Comparison of ENCODE assay signal across 8 cellular contexts in the genomic region with DNA sequence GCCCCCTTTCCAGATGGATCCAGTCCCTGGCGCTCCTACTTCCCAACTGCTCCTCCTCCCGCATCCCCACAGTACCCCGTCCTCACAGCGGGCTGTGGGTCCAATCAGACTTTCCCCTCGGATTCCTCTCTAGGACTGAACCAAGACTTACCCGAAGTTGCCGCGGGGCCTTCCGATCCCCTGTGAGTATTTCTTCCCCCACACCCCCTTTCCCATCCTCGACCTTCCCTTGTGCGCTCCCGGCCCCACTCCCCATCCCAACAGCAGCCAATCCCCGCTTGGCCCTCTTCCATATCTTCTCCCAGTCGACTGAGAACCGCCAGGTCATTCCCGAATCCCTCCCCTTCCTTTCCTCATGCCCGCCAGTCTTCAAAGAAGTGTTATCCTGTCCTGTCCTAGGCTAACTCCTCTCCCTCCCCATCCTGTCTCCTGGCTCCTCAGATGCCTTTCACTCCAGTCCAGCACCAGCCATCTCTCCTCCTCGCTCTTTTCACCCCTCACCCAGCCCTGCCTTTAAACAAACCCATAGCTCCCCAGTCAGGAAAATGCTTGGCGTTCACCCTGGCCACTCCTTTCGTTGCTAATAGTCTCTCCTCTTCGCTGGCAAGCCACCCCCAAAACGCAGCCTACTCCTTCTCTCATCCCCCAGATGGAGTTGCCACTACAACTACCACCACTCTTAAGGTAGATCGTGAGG. TPM values are rescaled to one million over a fixed set of nuclear protein-coding genes. Genes with fewer than 3 reads are reported as not detected.
DNase-seq lines count a peak whose midpoint lies in the region; ATAC-seq, FAIRE-seq and TF ChIP-seq lines count a peak whose summit lies in the region.

No MANE protein-coding gene starts in this region.

- ATAC-seq in gastroesophageal sphincter (peak; percentile 34), pancreas (peak; percentile 2 to 17 (median 8)), HG03280 (IDR thresholded peaks at IDR 0.05; ENCODE audit: unreplicated experiment) (no peak), HG02623 (IDR thresholded peaks at IDR 0.05; ENCODE audit: unreplicated experiment) (no peak)

- peaks cover 12% of the 10 kb centered on the region for H3K36me3 Mint-ChIP-seq in activated CD4-positive, alpha-beta memory T cell treated with anti-CD3 and anti-CD28 coated beads, Interleukin-2, amount 10 ng/mL, durations not matched to agents 7 days and 5 days (ENCODE audit: low read depth)

- no peak for TF ChIP-seq CTCF in HFF-Myc (IDR thresholded peaks at IDR 0.05; ENCODE audit: low read depth, low read length, missing control alignments)
- TF ChIP-seq CTCF in gastroesophageal sphincter (IDR thresholded peaks at IDR 0.05): no peak
- TF ChIP-seq CTCF in pancreas (IDR thresholded peaks at IDR 0.05): no peak

- no peaks in the 10 kb centered on the region for H3K27me3 ChIP-seq in gastroesophageal sphincter
- no peaks in the 10 kb centered on the region for H3K27me3 ChIP-seq in pancreas

- no peak for TF ChIP-seq POLR2A in gastroesophageal sphincter (IDR thresholded peaks at IDR 0.05)

- peak; percentile 8 for DNase-seq in CD1c-positive myeloid dendritic cell (ENCODE audit: extremely low spot score)
- no peak for DNase-seq in HFF-Myc (ENCODE audit: extremely low read depth, low read depth)
- no peak for DNase-seq in activated CD4-positive, alpha-beta memory T cell treated with anti-CD3 and anti-CD28 coated beads, Interleukin-2, amount 10 ng/mL, durations not matched to agents 7 days and 5 days
- peak in 3 of 6 donors; percentile 35 to 41 (median 37) for DNase-seq in pancreas
- no peak for DNase-seq in NCI-H1694 treated with DMSO at 0.1 percent for 48 hours (lab: John Stamatoyannopoulos, UW)

- peaks cover 62% of the 10 kb centered on the region for H3K4me1 Mint-ChIP-seq in activated CD4-positive, alpha-beta memory T cell treated with anti-CD3 and anti-CD28 coated beads, Interleukin-2, amount 10 ng/mL, durations not matched to agents 7 days and 5 days

- no peak for TF ChIP-seq EP300 in gastroesophageal sphincter (IDR thresholded peaks at IDR 0.05)

- H3K4me3 Mint-ChIP-seq in activated CD4-positive, alpha-beta memory T cell treated with anti-CD3 and anti-CD28 coated beads, Interleukin-2, amount 10 ng/mL, durations not matched to agents 7 days and 5 days: peak overlapping the region; percentile 96

- H3K27ac ChIP-seq in gastroesophageal sphincter (peak overlapping the region; percentile 59 to 96 (median 89)), pancreas (peak overlapping the region in 3 of 4 donors; percentile 51 to 72 (median 57))

- H3K4me3 ChIP-seq in HFF-Myc (replicated peaks; ENCODE audit: low read depth, low read length) (peak overlapping the region; percentile 96), gastroesophageal sphincter (peak overlapping the region; percentile 51 to 95), pancreas (peak overlapping the region; percentile 55 to 91 (median 72))

- WGBS in gastroesophageal sphincter (ENCODE audit: low coverage in 1 of 2), 2 donors: 1 to 3% methylated on average over 18 to 22 of the region's 23 CpGs
- 8 to 10% methylated on average over 22 to 23 of the region's 23 CpGs for WGBS in pancreas, 2 donors

- intact Hi-C loops in pancreas (cut with DNase I): no loop called here

- H3K9me3 Mint-ChIP-seq in activated CD4-positive, alpha-beta memory T cell treated with anti-CD3 and anti-CD28 coated beads, Interleukin-2, amount 10 ng/mL, durations not matched to agents 7 days and 5 days: no peaks in the 10 kb centered on the region

- peaks cover 0 to 19% of the 10 kb centered on the region in 2 donors for H3K36me3 ChIP-seq in gastroesophageal sphincter
- H3K36me3 ChIP-seq in pancreas: peaks cover 0 to 12% (median 0%) of the 10 kb centered on the region in 3 donors

- H3K4me1 ChIP-seq in gastroesophageal sphincter (peaks cover 2 to 39% (median 19%) of the 10 kb centered on the region in 3 donors), pancreas (peaks cover 0 to 12% (median 5%) of the 10 kb centered on the region in 3 donors)

- H3K9me3 ChIP-seq in gastroesophageal sphincter (no peaks in the 10 kb centered on the region), pancreas (no peaks in the 10 kb centered on the region)

- no peak for FAIRE-seq in pancreas (lab: Jason Lieb, UNC)

- CTCF ChIA-PET in activated CD4-positive, alpha-beta memory T cell treated with anti-CD3 and anti-CD28 coated beads, Interleukin-2, amount 10 ng/mL, durations not matched to agents 7 days and 5 days (lab: Charles Lee): interaction anchor here (0.8 to 1.6 kb wide), 5 partner anchors 18 to 65 kb away, joined by 3 to 8 read pairs (median 6); no protein-coding TSS in a partner anchor

- POLR2A ChIA-PET in activated CD4-positive, alpha-beta memory T cell treated with anti-CD3 and anti-CD28 coated beads, Interleukin-2, amount 10 ng/mL, durations not matched to agents 7 days and 5 days (lab: Charles Lee): interaction anchor here (0.9 to 1.8 kb wide), 11 partner anchors 17 to 108 kb away, joined by 3 to 8 read pairs (median 4); a partner anchor contains a TSS

- peak overlapping the region; percentile 90 for H3K27ac Mint-ChIP-seq in activated CD4-positive, alpha-beta memory T cell treated with anti-CD3 and anti-CD28 coated beads, Interleukin-2, amount 10 ng/mL, durations not matched to agents 7 days and 5 days

- no peaks in the 10 kb centered on the region for H3K27me3 Mint-ChIP-seq in activated CD4-positive, alpha-beta memory T cell treated with anti-CD3 and anti-CD28 coated beads, Interleukin-2, amount 10 ng/mL, durations not matched to agents 7 days and 5 days

RNA-seq across cellular contexts. Expression of a gene that starts 0.6 kb away (rescaled TPM):
- total RNA-seq in activated CD4-positive, alpha-beta memory T cell treated with anti-CD3 and anti-CD28 coated beads, Interleukin-2, amount 10 ng/mL, durations not matched to agents 7 days and 5 days: 10 to 100 TPM; 11.0 to 11.4 TPM
- total RNA-seq in gastroesophageal sphincter (10 to 100 TPM; 18.2 to 27.5 (median 24.5) TPM), pancreas (1 to 10 TPM; 6.3 to 9.6 (median 6.8) TPM)
- 10 to 100 TPM; 10.5 to 20.2 TPM for polyA plus RNA-seq in pancreas

RNA-seq across cellular contexts. Expression of a gene that starts 0.9 kb away (rescaled TPM):
- 10 to 100 TPM; 48.0 to 52.8 TPM for total RNA-seq in activated CD4-positive, alpha-beta memory T cell treated with anti-CD3 and anti-CD28 coated beads, Interleukin-2, amount 10 ng/mL, durations not matched to agents 7 days and 5 days
- total RNA-seq in gastroesophageal sphincter (100 to 1,000 TPM in 1 of 4 donors, 10 to 100 TPM in 3; 71.1 to 130 (median 83.1) TPM), pancreas (10 to 100 TPM; 37.9 to 64.0 (median 55.0) TPM)
- 100 to 1,000 TPM in 1 of 2 donors, 10 to 100 TPM in 1; 97.0 to 105 TPM for polyA plus RNA-seq in pancreas

RNA-seq across cellular contexts. Expression of a gene that starts 45.5 kb away (rescaled TPM):
- 10 to 100 TPM; 16.9 to 18.9 TPM for total RNA-seq in activated CD4-positive, alpha-beta memory T cell treated with anti-CD3 and anti-CD28 coated beads, Interleukin-2, amount 10 ng/mL, durations not matched to agents 7 days and 5 days
- total RNA-seq in gastroesophageal sphincter (10 to 100 TPM in 1 of 4 donors, 1 to 10 TPM in 3; 5.1 to 11.4 (median 7.5) TPM), pancreas (10 to 100 TPM in 4 of 6 donors, 1 to 10 TPM in 2; 6.6 to 16.5 (median 13.8) TPM)
- 10 to 100 TPM; 10.2 to 12.1 TPM for polyA plus RNA-seq in pancreas

RNA-seq across cellular contexts. Expression of a gene that starts 45.9 kb away (rescaled TPM):
- total RNA-seq in activated CD4-positive, alpha-beta memory T cell treated with anti-CD3 and anti-CD28 coated beads, Interleukin-2, amount 10 ng/mL, durations not matched to agents 7 days and 5 days: 10 to 100 TPM; 27.6 to 28.4 TPM
- total RNA-seq in gastroesophageal sphincter (10 to 100 TPM; 25.8 to 40.5 (median 31.8) TPM), pancreas (10 to 100 TPM; 23.1 to 38.9 (median 27.4) TPM)
- polyA plus RNA-seq in pancreas: 100 to 1,000 TPM in 1 of 2 donors, 10 to 100 TPM in 1; 82.6 to 103 TPM

Comparison
In these comparisons a context has a peak if more than half of its experiments do, and no peak if none do; other contexts are left out.
1. ATAC-seq: peak in gastroesophageal sphincter (single experiment) and pancreas (4 of 4); none in HG03280 (single experiment) and HG02623 (single experiment).
2. Peak in every context shown above with its lines, with median percentiles within 50 percentile points of each other: H3K4me3 ChIP-seq.